8 cellular contexts compared by ENCODE assay signal in the genomic region with DNA sequence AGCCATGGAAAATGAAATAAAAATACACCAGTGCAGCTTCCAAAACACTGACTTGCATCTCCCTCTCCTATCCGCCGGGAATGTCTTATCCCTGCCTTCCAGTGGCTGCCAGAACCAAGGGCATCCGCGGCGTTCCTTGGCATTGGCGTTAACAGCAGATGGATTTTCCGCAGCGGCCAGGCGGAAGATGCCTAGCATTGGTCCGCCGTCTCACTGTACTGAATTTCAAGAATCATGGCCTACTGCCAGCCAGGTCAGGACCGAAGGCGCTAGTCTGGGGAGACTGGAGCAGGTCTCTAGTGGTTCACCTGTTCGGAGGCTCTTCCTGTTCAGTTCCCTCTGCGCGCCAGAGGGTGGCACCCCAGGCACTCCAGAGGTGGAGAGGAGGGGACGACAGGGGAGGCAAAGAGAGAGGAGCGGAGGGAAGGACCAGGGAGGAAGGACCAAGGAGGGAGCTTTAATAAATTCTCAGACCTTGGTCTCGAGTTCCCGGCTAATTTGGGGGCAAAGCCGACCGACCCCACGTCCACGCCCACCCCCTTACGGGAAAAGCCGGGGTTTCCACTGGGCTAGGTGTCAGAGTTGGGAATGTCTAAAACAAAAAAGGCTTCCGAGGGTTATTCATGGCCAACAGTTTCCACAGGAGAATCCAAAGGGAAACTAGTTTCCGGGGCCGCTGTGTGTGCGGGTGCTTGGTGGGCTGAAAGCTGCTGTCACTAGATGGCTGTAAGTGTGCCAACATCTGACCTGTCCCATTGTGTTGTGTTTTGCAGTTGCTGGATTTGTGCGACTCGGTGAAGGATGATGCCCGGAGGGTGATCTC. TPM values are rescaled to one million over a fixed set of nuclear protein-coding genes. Genes with fewer than 3 reads are reported as not detected.
DNase-seq lines count a peak whose midpoint lies in the region; ATAC-seq, FAIRE-seq and TF ChIP-seq lines count a peak whose summit lies in the region.

No MANE protein-coding gene starts in this region.

- ATAC-seq in right cardiac atrium (peak; percentile 72 to 77), HG02642 (IDR thresholded peaks at IDR 0.05; ENCODE audit: poor library complexity, unreplicated experiment) (no peak), HG03457 (IDR thresholded peaks at IDR 0.05; ENCODE audit: unreplicated experiment) (no peak)

- 3% methylated on average over 33 of the region's 33 CpGs for WGBS in right cardiac atrium

- TF ChIP-seq CTCF in ascending aorta (IDR thresholded peaks at IDR 0.05) (peak; percentile 84 to 95 (median 86)), progenitor cell of endocrine pancreas (IDR thresholded peaks at IDR 0.05; ENCODE audit: unreplicated experiment) (peak; percentile 86)

- TF ChIP-seq POLR2A in GM12891 (IDR thresholded peaks at IDR 0.05; ENCODE audit: low read depth, low read length) = no peak

- peak overlapping the region; percentile 49 to 63 for H3K27ac ChIP-seq in ascending aorta
- H3K27ac ChIP-seq in right cardiac atrium (ENCODE audit: low read length) = no peak overlapping the region

- FAIRE-seq in GM12891 (lab: Jason Lieb, UNC) = peak; percentile 66

- H3K4me1 ChIP-seq in ascending aorta (peaks cover 0 to 17% of the 10 kb centered on the region in 2 donors), right cardiac atrium (ENCODE audit: control insufficient read depth, insufficient read depth, low read length) (no peaks in the 10 kb centered on the region)

- intact Hi-C loops in ascending aorta (cut with DNase I) = loop anchor here (1.0 kb wide), 1 partner anchor 550 kb away; no protein-coding TSS in a partner anchor
- intact Hi-C loops in right cardiac atrium (cut with DNase I) = loop anchor here in 1 of 4 donors (10.0 kb wide), 2 partner anchors 312 to 588 kb away; no protein-coding TSS in a partner anchor

- H3K36me3 Mint-ChIP-seq in T-helper 1 cell treated with Interleukin-12 subunit alpha and Interleukin-12 subunit beta and Interleukin-4 antibody, amounts not matched to agents 30 μg/mL and 1 μg/mL, for 36 hours (ENCODE audit: low read depth) = peaks cover 11% of the 10 kb centered on the region
- no peaks in the 10 kb centered on the region for H3K36me3 Mint-ChIP-seq in progenitor cell of endocrine pancreas (ENCODE audit: insufficient read depth)

- H3K27ac Mint-ChIP-seq in T-helper 1 cell treated with Interleukin-12 subunit alpha and Interleukin-12 subunit beta and Interleukin-4 antibody, amounts not matched to agents 30 μg/mL and 1 μg/mL, for 36 hours = peak overlapping the region; percentile 49
- H3K27ac Mint-ChIP-seq in progenitor cell of endocrine pancreas = no peak overlapping the region

- H3K9me3 ChIP-seq in ascending aorta (no peaks in the 10 kb centered on the region), right cardiac atrium (ENCODE audit: control insufficient read depth, low read length) (no peaks in the 10 kb centered on the region)

- H3K4me3 ChIP-seq in ascending aorta (peak overlapping the region; percentile 59 to 87), right cardiac atrium (ENCODE audit: low read length) (peak overlapping the region; percentile 32)

- peak overlapping the region; percentile 83 for H3K4me3 Mint-ChIP-seq in T-helper 1 cell treated with Interleukin-12 subunit alpha and Interleukin-12 subunit beta and Interleukin-4 antibody, amounts not matched to agents 30 μg/mL and 1 μg/mL, for 36 hours
- H3K4me3 Mint-ChIP-seq in progenitor cell of endocrine pancreas (ENCODE audit: low read depth) = peak overlapping the region; percentile 64

- H3K9me3 Mint-ChIP-seq in T-helper 1 cell treated with Interleukin-12 subunit alpha and Interleukin-12 subunit beta and Interleukin-4 antibody, amounts not matched to agents 30 μg/mL and 1 μg/mL, for 36 hours = no peaks in the 10 kb centered on the region
- H3K9me3 Mint-ChIP-seq in progenitor cell of endocrine pancreas (ENCODE audit: low read depth) = no peaks in the 10 kb centered on the region

- H3K4me1 Mint-ChIP-seq in T-helper 1 cell treated with Interleukin-12 subunit alpha and Interleukin-12 subunit beta and Interleukin-4 antibody, amounts not matched to agents 30 μg/mL and 1 μg/mL, for 36 hours (ENCODE audit: low read depth) = peaks cover 38% of the 10 kb centered on the region
- peaks cover 24% of the 10 kb centered on the region for H3K4me1 Mint-ChIP-seq in progenitor cell of endocrine pancreas (ENCODE audit: low read depth)

- H3K36me3 ChIP-seq in ascending aorta = no peaks in the 10 kb centered on the region

- DNase-seq in GM12891 (ENCODE audit: insufficient read length, low spot score) = no peak
- DNase-seq in NCI-H1436 (lab: John Stamatoyannopoulos, UW) = peak; percentile 65
- peak in 1 of 2 donors; percentile 82 for DNase-seq in ascending aorta (ENCODE audit: low spot score in 2 of 2)
- peak; percentile 68 to 88 (median 85) for DNase-seq in right cardiac atrium
- DNase-seq in progenitor cell of endocrine pancreas (ENCODE audit: low spot score, unreplicated experiment) = peak; percentile 62

- H3K27me3 ChIP-seq in ascending aorta = no peaks in the 10 kb centered on the region
- no peaks in the 10 kb centered on the region for H3K27me3 ChIP-seq in right cardiac atrium (ENCODE audit: control insufficient read depth, insufficient read depth)

- peaks cover 74% of the 10 kb centered on the region for H3K27me3 Mint-ChIP-seq in T-helper 1 cell treated with Interleukin-12 subunit alpha and Interleukin-12 subunit beta and Interleukin-4 antibody, amounts not matched to agents 30 μg/mL and 1 μg/mL, for 36 hours (ENCODE audit: low read depth)
- peaks cover 51% of the 10 kb centered on the region for H3K27me3 Mint-ChIP-seq in progenitor cell of endocrine pancreas

TF ChIP-seq in GM12891, 5 proteins besides CTCF, POLR2A, EP300 and RAD21:
- TF ChIP-seq PAX5 (IDR thresholded peaks at IDR 0.05; ENCODE audit: insufficient read depth, low read length, severe bottlenecking) (no peak), SPI1 (IDR thresholded peaks at IDR 0.05; ENCODE audit: low read depth, low read length) (no peak), TAF1 (IDR thresholded peaks at IDR 0.05; ENCODE audit: low read depth, low read length) (no peak), POLR2AphosphoS5 (IDR thresholded peaks at IDR 0.05; ENCODE audit: low read depth, low read length) (no peak)

RNA-seq across cellular contexts. Expression of a gene that starts 3.7 kb away (rescaled TPM):
- polyA plus RNA-seq in GM12891 (2012; ENCODE audit: low read depth, missing spikeins) = 0.98 TPM
- total RNA-seq in ascending aorta = 3.5 TPM
- total RNA-seq in right cardiac atrium = 10 to 100 TPM in 3 of 4 donors, 1 to 10 TPM in 1; 7.7 to 21.7 (median 18.6) TPM
- 6.2 TPM for polyA plus RNA-seq in right cardiac atrium
- 24.2 and 27.7 TPM in 2 replicates for total RNA-seq in progenitor cell of endocrine pancreas

Comparison
In these comparisons a context has a peak if more than half of its experiments do, and no peak if none do; other contexts are left out.
1. ATAC-seq: peak in right cardiac atrium (2 of 2); none in HG02642 (single experiment) and HG03457 (single experiment).